1 cellular context compared by ENCODE assay signal in the genomic region with DNA sequence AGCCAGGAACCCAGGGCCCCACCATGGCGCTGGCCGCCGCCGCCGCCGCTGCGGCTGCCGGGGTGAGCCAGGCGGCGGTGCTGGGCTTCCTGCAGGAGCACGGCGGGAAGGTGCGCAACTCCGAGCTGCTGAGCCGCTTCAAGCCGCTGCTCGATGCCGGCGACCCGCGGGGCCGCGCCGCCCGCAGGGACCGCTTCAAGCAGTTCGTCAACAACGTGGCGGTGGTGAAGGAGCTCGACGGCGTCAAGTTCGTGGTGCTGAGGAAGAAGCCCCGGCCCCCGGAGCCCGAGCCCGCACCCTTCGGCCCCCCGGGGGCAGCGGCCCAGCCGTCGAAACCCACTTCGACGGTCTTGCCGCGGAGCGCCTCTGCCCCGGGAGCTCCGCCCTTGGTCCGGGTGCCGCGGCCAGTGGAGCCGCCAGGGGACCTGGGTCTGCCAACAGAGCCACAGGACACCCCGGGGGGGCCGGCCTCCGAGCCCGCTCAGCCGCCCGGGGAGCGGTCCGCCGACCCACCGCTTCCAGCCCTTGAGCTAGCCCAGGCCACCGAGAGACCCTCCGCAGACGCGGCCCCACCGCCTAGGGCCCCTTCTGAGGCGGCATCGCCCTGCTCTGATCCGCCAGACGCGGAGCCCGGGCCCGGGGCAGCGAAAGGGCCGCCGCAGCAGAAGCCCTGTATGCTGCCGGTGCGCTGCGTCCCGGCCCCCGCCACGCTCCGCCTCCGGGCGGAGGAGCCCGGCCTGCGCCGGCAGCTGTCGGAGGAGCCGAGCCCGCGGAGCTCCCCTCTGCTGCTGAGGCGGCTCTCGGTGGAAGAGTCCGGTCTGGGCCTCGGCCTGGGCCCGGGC.
TF ChIP-seq lines count a peak whose summit lies in the region.

No MANE protein-coding gene starts in this region.

TF ChIP-seq in endothelial cell of umbilical vein, 7 proteins besides CTCF, POLR2A, EP300 and RAD21:
- TF ChIP-seq EZH2 (IDR thresholded peaks at IDR 0.05; ENCODE audit: borderline replicate concordance, low read depth, low read length, severe bottlenecking), result peak; percentile 94
- TF ChIP-seq JUN (IDR thresholded peaks at IDR 0.05; ENCODE audit: borderline replicate concordance, insufficient read depth, insufficient read length, low read depth), result no peak
TF ChIP-seq in endothelial cell of umbilical vein: peak in this region for 1.
